ENCODE assay signal across 8 cellular contexts in the genomic region with DNA sequence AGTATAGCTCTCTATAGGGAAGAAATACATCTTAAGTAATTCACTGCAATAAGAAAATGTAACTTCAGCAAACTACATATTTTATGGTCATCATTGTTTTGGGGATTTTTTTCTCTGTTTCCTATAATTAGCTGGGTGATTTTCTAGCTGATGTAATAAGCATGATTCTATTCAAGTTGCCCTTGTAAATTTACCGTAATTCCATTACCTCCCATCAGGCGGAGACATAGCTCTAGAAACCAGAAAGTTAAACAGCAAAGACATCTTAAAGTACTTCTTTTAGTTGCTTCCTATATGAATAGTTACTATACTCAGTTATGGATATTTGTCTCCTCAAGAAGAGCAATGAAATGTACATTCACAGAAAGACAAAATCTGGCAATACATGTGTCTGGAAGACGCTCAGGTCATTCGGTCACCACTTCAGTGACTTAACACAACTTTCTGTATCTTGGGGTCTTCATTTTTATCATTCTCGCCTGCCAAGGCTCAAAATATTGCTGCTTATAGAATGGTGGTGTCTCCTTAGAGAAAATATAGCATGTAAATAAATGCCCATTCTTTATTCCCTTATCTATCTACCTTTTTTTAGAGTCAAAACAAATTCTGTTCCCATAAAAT.
DNase-seq lines count a peak whose midpoint lies in the region; ATAC-seq, FAIRE-seq and TF ChIP-seq lines count a peak whose summit lies in the region.

No MANE protein-coding gene starts in this region.

- no peak overlapping the region for H2AFZ ChIP-seq in neuronal stem cell (ENCODE audit: low read length)

- H2BK12ac ChIP-seq in neuronal stem cell (ENCODE audit: low read length): no peak overlapping the region

- no peaks in the 10 kb centered on the region for H3K27me3 ChIP-seq in neuronal stem cell (ENCODE audit: control insufficient read depth in 3 of 3, insufficient read depth in 3 of 3, low read depth in 1 of 3, low read length in 3 of 3)

- no peak overlapping the region for H3K9ac ChIP-seq in neuronal stem cell (ENCODE audit: low read depth, low read length, poor library complexity)

- FAIRE-seq in A549 (lab: Jason Lieb, UNC): no peak

- no peak overlapping the region for H3K14ac ChIP-seq in neuronal stem cell (ENCODE audit: low read length)

- H2BK5ac ChIP-seq in neuronal stem cell (ENCODE audit: low read length): no peak overlapping the region

- no peak overlapping the region for H3K4me2 ChIP-seq in A549
- H3K4me2 ChIP-seq in neuronal stem cell (ENCODE audit: insufficient read depth, low read length, poor library complexity, severe bottlenecking): no peak overlapping the region

- TF ChIP-seq EP300 in A549 (IDR thresholded peaks at IDR 0.05): no peak

- no peak for TF ChIP-seq POLR2A in A549 (IDR thresholded peaks at IDR 0.05; ENCODE audit: low read length)

- peak in 1 of 2 experiments; percentile 56; a peak in 2 of 6 replicates for ATAC-seq in A549
- ATAC-seq in HG02870 (IDR thresholded peaks at IDR 0.05; ENCODE audit: unreplicated experiment): peak; percentile 79
- ATAC-seq in HG02840 (IDR thresholded peaks at IDR 0.05; ENCODE audit: low FRiP score, unreplicated experiment): no peak

- peaks cover 14% of the 10 kb centered on the region for H3K4me1 ChIP-seq in A549
- no peaks in the 10 kb centered on the region for H3K4me1 ChIP-seq in neuronal stem cell (ENCODE audit: control insufficient read depth in 2 of 2, insufficient read depth in 1 of 2, low read depth in 1 of 2, low read length in 2 of 2)

- H3K4ac ChIP-seq in neuronal stem cell (ENCODE audit: low read length): no peak overlapping the region

- no peak overlapping the region for H3K18ac ChIP-seq in neuronal stem cell (ENCODE audit: low read length)

- H3K23ac ChIP-seq in neuronal stem cell (ENCODE audit: low read depth, low read length, poor library complexity): no peak overlapping the region

- no peaks in the 10 kb centered on the region for H3K79me1 ChIP-seq in neuronal stem cell (ENCODE audit: low read depth, low read length)

- H3K27ac ChIP-seq in A549: no peak overlapping the region
- H3K27ac ChIP-seq in neuronal stem cell (replicated peaks; ENCODE audit: low read length): no peak overlapping the region

- in situ Hi-C loops in T47D (cut with HindIII; ENCODE audit: low pct_unique_long_range_greater_than_20kb, low sequenced_read_pairs): no loop called here

- DNase-seq in A549 (ENCODE audit: low read depth in 1 of 2, low spot score in 1 of 2) (peak in 1 of 2 experiments; percentile 67), NCI-H146 treated with DMSO at 0.1 percent for 48 hours (lab: John Stamatoyannopoulos, UW; ENCODE audit: unreplicated experiment) (peak; percentile 38), T47D (ENCODE audit: low read depth in 1 of 2, low spot score in 1 of 2) (peak; percentile 7 to 79), neuronal stem cell (ENCODE audit: low spot score) (peak; percentile 31), UCSD-AML1 (lab: John Stamatoyannopoulos, UW; ENCODE audit: unreplicated experiment) (no peak)

- H2BK15ac ChIP-seq in neuronal stem cell (ENCODE audit: low read length): no peak overlapping the region

- POLR2A ChIA-PET in A549 (lab: Yijun Ruan, JAX): no interaction called here

- WGBS in A549 (ENCODE audit: missing lambda C conversion rate): 56% methylated on average over 5 of the region's 5 CpGs
- no CpG with 5 or more reads among the region's 5 CpGs for WGBS in neuronal stem cell (ENCODE audit: extremely low coverage in 2 of 2, insufficient read length in 2 of 2, insufficient replicate concordance in 1 of 2), 2 donors

- H4K91ac ChIP-seq in neuronal stem cell (ENCODE audit: low read depth, low read length, poor library complexity): no peak overlapping the region

- CTCF ChIA-PET in A549 (lab: Yijun Ruan, JAX): interaction anchor here (0.6 to 3.5 kb wide), 3 partner anchors 12 to 88 kb away, joined by 3 to 18 read pairs (median 7); no protein-coding TSS in a partner anchor

- H2BK120ac ChIP-seq in neuronal stem cell (ENCODE audit: low read depth, low read length): no peak overlapping the region

- H3K4me3 ChIP-seq in A549 (no peak overlapping the region), GM12875 (ENCODE audit: low read depth, low read length) (no peak overlapping the region), neuronal stem cell (ENCODE audit: low read length in 2 of 2) (no peak overlapping the region)

- H3K9me3 ChIP-seq in A549 (no peaks in the 10 kb centered on the region), neuronal stem cell (replicated peaks in 1 of 2; ENCODE audit: control insufficient read depth in 2 of 2, insufficient read depth in 1 of 2, low read depth in 1 of 2, low read length in 2 of 2) (peaks cover 0 to 3% of the 10 kb centered on the region in 2 donors)

- H2AK5ac ChIP-seq in neuronal stem cell (ENCODE audit: low read depth, low read length): no peak overlapping the region

- TF ChIP-seq RAD21 in A549 (conservative IDR thresholded peaks at IDR 0.05 in 1 of 2, IDR thresholded peaks at IDR 0.05 in 1 of 2): peak; percentile 67 to 76

- TF ChIP-seq CTCF in A549 (IDR thresholded peaks at IDR 0.05): peak; percentile 52
- peak; percentile 55; the same call in 1 of the 2 replicates for TF ChIP-seq CTCF in GM12875 (IDR thresholded peaks at IDR 0.05; ENCODE audit: borderline replicate concordance, insufficient read depth, low read depth, low read length)

- H4K8ac ChIP-seq in neuronal stem cell (ENCODE audit: low read depth, low read length): no peak overlapping the region

- H3K36me3 ChIP-seq in neuronal stem cell (replicated peaks in 1 of 2; ENCODE audit: control insufficient read depth in 2 of 2, insufficient read depth in 2 of 2, low read length in 2 of 2): no peaks in the 10 kb centered on the region

TF ChIP-seq in A549, 52 proteins besides CTCF, POLR2A, EP300 and RAD21:
- TF ChIP-seq SMC3 (IDR thresholded peaks at IDR 0.05) (peak; percentile 35; the same call in 1 of the 3 replicates), MYC (IDR thresholded peaks at IDR 0.05; ENCODE audit: borderline replicate concordance, low read length) (no peak), GATA3 (IDR thresholded peaks at IDR 0.05; ENCODE audit: borderline replicate concordance) (no peak)
